Comparison of ENCODE assay signal across 8 cellular contexts in genomic region chr13:78241278-78241919, GRCh38.
A peak's percentile ranks its signal among the peaks of the same experiment; 100 is the strongest.
DNase-seq lines count a peak whose midpoint lies in the region; ATAC-seq, FAIRE-seq and TF ChIP-seq lines count a peak whose summit lies in the region.

No MANE protein-coding gene starts in this region.

- H4K20me1 ChIP-seq in H1 (replicated peaks in 1 of 2; ENCODE audit: control insufficient read depth in 1 of 2, insufficient read depth in 2 of 2, low read length in 2 of 2) = no peaks in the 10 kb centered on the region

- peaks cover 12% of the 10 kb centered on the region for H3K4me1 Mint-ChIP-seq in nephron progenitor cell

- no peak overlapping the region for H4K5ac ChIP-seq in H1 (ENCODE audit: insufficient read length, low read depth, low read length)

- H3K9me3 Mint-ChIP-seq in nephron progenitor cell = no peaks in the 10 kb centered on the region

- H3K27me3 ChIP-seq in AG04450 (ENCODE audit: control insufficient read depth, insufficient read depth, low read length) = no peaks in the 10 kb centered on the region
- H3K27me3 ChIP-seq in H1 (replicated peaks in 1 of 4; ENCODE audit: control insufficient read depth in 3 of 4, extremely low read depth in 1 of 4, insufficient read depth in 3 of 4, low read length in 3 of 4) = no peaks in the 10 kb centered on the region

- no peak for TF ChIP-seq EP300 in H1 (IDR thresholded peaks at IDR 0.05; ENCODE audit: borderline replicate concordance in 1 of 2, low read depth in 2 of 2, low read length in 2 of 2)

- no peak overlapping the region for H3K4me3 Mint-ChIP-seq in nephron progenitor cell

- no peak overlapping the region for H4K91ac ChIP-seq in H1 (replicated peaks; ENCODE audit: insufficient read length, low read length)

- H2AFZ ChIP-seq in H1 (ENCODE audit: low read length) = no peak overlapping the region

- DNase-seq in AG04450 (ENCODE audit: low read depth, low spot score) (peak; percentile 2), GM10266 (ENCODE audit: extremely low spot score) (peak; percentile 14), HPDE6-E6E7 (ENCODE audit: extremely low spot score) (peak; percentile 16), OCI-M1 (lab: John Stamatoyannopoulos, UW) (peak; percentile 79), H1 (ENCODE audit: low read depth in 1 of 2, low spot score in 2 of 2) (peak; percentile 17 to 72), nephron progenitor cell (peak; percentile 69)
- no peak for DNase-seq in stimulated activated naive CD4-positive, alpha-beta T cell treated with Interleukin-2 at 50 U/mL for 16 hours (lab: John Stamatoyannopoulos, UW)

- no peak overlapping the region for H2BK15ac ChIP-seq in H1 (ENCODE audit: low read length)

- FAIRE-seq in H1 (lab: Jason Lieb, UNC) = peak; percentile 72

- H3K4me3 ChIP-seq in AG04450 (ENCODE audit: low read depth, low read length) (no peak overlapping the region), H1 (ENCODE audit: extremely low read depth in 1 of 4, insufficient read depth in 2 of 4, low read depth in 3 of 4, low read length in 4 of 4) (no peak overlapping the region)

- no peaks in the 10 kb centered on the region; a peak in 1 of 7 replicates for H3K4me1 ChIP-seq in H1 (replicated peaks in 1 of 4; ENCODE audit: control insufficient read depth in 3 of 4, insufficient read depth in 4 of 4, low read length in 3 of 4)

- TF ChIP-seq RAD21 in H1 (IDR thresholded peaks at IDR 0.05 in 1 of 2, conservative IDR thresholded peaks at IDR 0.05 in 1 of 2; ENCODE audit: low read depth in 2 of 2, low read length in 2 of 2) = peak; percentile 93 to 95

- WGBS in H1 (ENCODE audit: extremely low coverage in 1 of 2, insufficient coverage in 1 of 2, insufficient read length in 1 of 2, insufficient replicate concordance in 2 of 2, low coverage in 1 of 2, low lambda C conversion rate in 2 of 2, missing lambda C conversion rate in 1 of 2), 2 experiments = 34% methylated on average over 4 of the region's 4 CpGs; no CpG with 5 or more reads in 1 of the 2 experiments

- no peak overlapping the region for H2BK20ac ChIP-seq in H1 (ENCODE audit: low read length)

- no peaks in the 10 kb centered on the region for H3K9me3 ChIP-seq in AG04450 (ENCODE audit: control insufficient read depth, insufficient read depth, low read length)
- no peaks in the 10 kb centered on the region for H3K9me3 ChIP-seq in H1 (ENCODE audit: insufficient read depth in 2 of 2, low read depth in 1 of 2, low read length in 1 of 2)

- no peaks in the 10 kb centered on the region for H3K79me1 ChIP-seq in H1 (ENCODE audit: low read depth, low read length)

- no peak for TF ChIP-seq POLR2A in H1 (IDR thresholded peaks at IDR 0.05; ENCODE audit: control extremely low read depth in 1 of 2, low read depth in 2 of 2, low read length in 2 of 2)

- H3K36me3 Mint-ChIP-seq in nephron progenitor cell (ENCODE audit: low read depth) = no peaks in the 10 kb centered on the region

- no peak overlapping the region for H3K9ac ChIP-seq in H1 (replicated peaks in 1 of 4; ENCODE audit: extremely low read depth in 1 of 4, low read depth in 3 of 4, low read length in 3 of 4)

- H3K56ac ChIP-seq in H1 (replicated peaks; ENCODE audit: insufficient read length, low read depth, low read length) = no peak overlapping the region

- H2BK12ac ChIP-seq in H1 (ENCODE audit: low read depth, low read length) = no peak overlapping the region

- no peak overlapping the region for H4K8ac ChIP-seq in H1 (ENCODE audit: extremely low read depth, insufficient read depth, low read length)

- peak; percentile 71 for TF ChIP-seq CTCF in AG04450 (IDR thresholded peaks at IDR 0.05; ENCODE audit: low read depth, low read length)
- TF ChIP-seq CTCF in GM10266 (IDR thresholded peaks at IDR 0.05; ENCODE audit: control insufficient read depth, insufficient read depth, low read depth, missing control alignments) = peak; percentile 62
- TF ChIP-seq CTCF in H1 (IDR thresholded peaks at IDR 0.05; ENCODE audit: control extremely low read depth in 1 of 3, insufficient read depth in 1 of 3, low read depth in 1 of 3, low read length in 3 of 3) = peak; percentile 66 to 86 (median 76)
- TF ChIP-seq CTCF in nephron progenitor cell (IDR thresholded peaks at IDR 0.05) = peak; percentile 80

- H3K18ac ChIP-seq in H1 (ENCODE audit: extremely low read depth, low read length) = no peak overlapping the region

- H2BK5ac ChIP-seq in H1 (ENCODE audit: low read depth, low read length) = no peak overlapping the region

- no peak overlapping the region for H3K27ac Mint-ChIP-seq in nephron progenitor cell

- H3K27ac ChIP-seq in AG04450 (ENCODE audit: low read depth, low read length) = no peak overlapping the region
- no peak overlapping the region for H3K27ac ChIP-seq in H1 (ENCODE audit: low read depth, low read length)

- CTCF ChIA-PET in AG04450 (lab: Charles Lee) (interaction anchor here (0.6 to 3.3 kb wide), 23 partner anchors 9 to 1013 kb away, joined by 3 to 22 read pairs (median 3); no protein-coding TSS in a partner anchor), H1 (lab: Charles Lee; ENCODE audit: partially characterized antibody) (interaction anchor here (0.7 to 2.6 kb wide), 60 partner anchors 9 to 1183 kb away, joined by 3 to 24 read pairs (median 4); partner anchors contain the start of gene POU4F1)

- no peak for ATAC-seq in HG03097 (IDR thresholded peaks at IDR 0.05; ENCODE audit: low FRiP score, unreplicated experiment)

- no peak overlapping the region for H2BK120ac ChIP-seq in H1 (replicated peaks; ENCODE audit: low read depth, low read length)

- H3K23ac ChIP-seq in H1 (ENCODE audit: insufficient read length) = no peak overlapping the region

- H3K36me3 ChIP-seq in H1 (ENCODE audit: control insufficient read depth in 2 of 4, insufficient read depth in 4 of 4, low read length in 3 of 4) = no peaks in the 10 kb centered on the region

- no peak overlapping the region for H3K14ac ChIP-seq in H1 (ENCODE audit: insufficient read length)

- POLR2A ChIA-PET in AG04450 (lab: Yijun Ruan, JAX) (no interaction called here), H1 (lab: Charles Lee; ENCODE audit: partially characterized antibody) (no interaction called here)

- H3K4me2 ChIP-seq in H1 (ENCODE audit: insufficient read depth in 1 of 2, low read depth in 2 of 2, low read length in 2 of 2) = no peak overlapping the region

- no peak overlapping the region for H2AK5ac ChIP-seq in H1 (ENCODE audit: low read depth, low read length)

- H3K4ac ChIP-seq in H1 (replicated peaks; ENCODE audit: insufficient read length, low read depth, low read length) = no peak overlapping the region

- peaks cover 3% of the 10 kb centered on the region for H3K27me3 Mint-ChIP-seq in nephron progenitor cell (ENCODE audit: low read depth, poor library complexity)

- no peaks in the 10 kb centered on the region for H3K79me2 ChIP-seq in H1 (ENCODE audit: control insufficient read depth in 1 of 2, insufficient read depth in 2 of 2, low read length in 2 of 2)

- H3K23me2 ChIP-seq in H1 (ENCODE audit: low read depth, low read length) = no peaks in the 10 kb centered on the region

TF ChIP-seq in H1, 55 proteins besides CTCF, POLR2A, EP300 and RAD21:
- TF ChIP-seq ATF3 (IDR thresholded peaks at IDR 0.05; ENCODE audit: insufficient read depth, low read depth, low read length) (no peak), TCF12 (IDR thresholded peaks at IDR 0.05; ENCODE audit: low read depth, low read length) (no peak)
TF ChIP-seq in H1: peak in this region for 0.
